In the genomic region with DNA sequence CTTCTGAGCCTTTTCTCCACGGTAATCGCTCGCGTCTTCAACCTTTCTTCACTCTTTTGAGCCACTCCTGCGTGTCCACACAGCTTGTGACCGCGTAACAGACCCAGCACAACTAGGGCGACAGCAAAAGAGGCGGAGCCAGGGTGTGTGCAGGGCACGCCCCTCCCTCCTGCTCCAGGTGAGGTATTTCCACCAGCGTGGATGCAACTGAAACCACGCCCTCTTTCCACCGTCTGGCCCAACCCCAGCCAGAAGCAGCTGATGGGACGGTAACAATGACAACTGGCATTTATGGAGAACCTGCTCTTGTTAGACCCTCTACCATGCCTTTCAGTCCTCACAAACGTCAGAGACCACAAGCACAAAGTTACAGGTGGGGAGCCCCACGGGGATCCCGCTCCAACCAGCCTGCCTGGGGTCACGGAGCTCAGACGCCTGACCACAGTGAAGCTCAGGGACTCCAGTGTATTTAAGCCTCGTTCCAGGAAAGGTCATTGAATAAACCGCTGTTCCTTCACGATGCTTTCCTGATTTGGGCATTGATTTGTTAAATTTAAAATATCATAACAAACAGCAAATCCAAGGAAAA, we compare ENCODE assay signal across 8 cellular contexts. TPM values are rescaled to one million over a fixed set of nuclear protein-coding genes. Genes with fewer than 3 reads are reported as not detected.
DNase-seq lines count a peak whose midpoint lies in the region; ATAC-seq and TF ChIP-seq lines count a peak whose summit lies in the region.

No MANE protein-coding gene starts in this region.

- H3K4me1 ChIP-seq in stomach smooth muscle (ENCODE audit: control insufficient read depth, insufficient read depth, low read length) = peaks cover 62% of the 10 kb centered on the region

- H3K9ac ChIP-seq in stomach smooth muscle (ENCODE audit: low read length in 2 of 2) = peak overlapping the region in 1 of 2 donors; percentile 79

- H3K9me3 ChIP-seq in stomach smooth muscle (ENCODE audit: control insufficient read depth in 2 of 2, low read length in 2 of 2) = no peaks in the 10 kb centered on the region

- no peaks in the 10 kb centered on the region for H3K27me3 ChIP-seq in stomach smooth muscle (ENCODE audit: control insufficient read depth in 1 of 2, insufficient read depth in 2 of 2, low read length in 2 of 2)

- ATAC-seq in left lobe of liver (peak; percentile 43), GM21619 (IDR thresholded peaks at IDR 0.05; ENCODE audit: unreplicated experiment) (no peak)

- peaks cover 0 to 3% of the 10 kb centered on the region in 2 donors for H3K36me3 ChIP-seq in stomach smooth muscle (ENCODE audit: control insufficient read depth in 2 of 2, insufficient read depth in 2 of 2, low read length in 2 of 2)

- DNase-seq in DMS 273 (lab: John Stamatoyannopoulos, UW; ENCODE audit: unreplicated experiment) (peak; percentile 33), DMS 273 treated with DMSO at 0.1 percent for 48 hours (lab: John Stamatoyannopoulos, UW) (no peak), astrocyte of the cerebellum (ENCODE audit: low read depth) (no peak), left lobe of liver (ENCODE audit: low spot score) (peak; percentile 85), activated gamma-delta T cell treated with Interleukin-2 at 50 U/mL for 16 hours (no peak)
- DNase-seq in stimulated activated CD4-positive, alpha-beta T cell treated with anti-CD3 and anti-CD28 coated beads, Interleukin-15, amount 100 ng/mL, for 24 hours = no peak

- in situ Hi-C loops in astrocyte of the cerebellum (cut with HindIII; ENCODE audit: low sequenced_read_pairs) = no loop called here

- TF ChIP-seq CTCF in astrocyte of the cerebellum (IDR thresholded peaks at IDR 0.05; ENCODE audit: low read depth, low read length, missing control alignments) = no peak

- H3K4me3 ChIP-seq in astrocyte of the cerebellum (ENCODE audit: low read depth, low read length) (peak overlapping the region; percentile 82), stomach smooth muscle (ENCODE audit: low read length in 2 of 2) (peak overlapping the region; percentile 59 to 83)

- peak overlapping the region; percentile 90 for H3K27ac ChIP-seq in stomach smooth muscle (ENCODE audit: low read length)

RNA-seq across cellular contexts. Expression of gene PXDC1, which starts 2.0 kb away (rescaled TPM):
- 55.8 TPM for total RNA-seq in left lobe of liver

Comparison
In these comparisons a context has a peak if more than half of its experiments do, and no peak if none do; other contexts are left out.
1. DNase-seq: peak in DMS 273 (single experiment) and left lobe of liver (single experiment); none in DMS 273 treated with DMSO at 0.1 percent for 48 hours (single experiment), astrocyte of the cerebellum (single experiment), stimulated activated CD4-positive, alpha-beta T cell treated with anti-CD3 and anti-CD28 coated beads, Interleukin-15, amount 100 ng/mL, for 24 hours (single experiment) and activated gamma-delta T cell treated with Interleukin-2 at 50 U/mL for 16 hours (single experiment).